In genomic region chr4:83083925-83084475, GRCh38 we compare ENCODE assay signal across 9 cellular contexts. TPM values are rescaled to one million over a fixed set of nuclear protein-coding genes. Genes with fewer than 3 reads are reported as not detected.
A peak's percentile ranks its signal among the peaks of the same experiment; 100 is the strongest.
DNase-seq lines count a peak whose midpoint lies in the region; ATAC-seq and TF ChIP-seq lines count a peak whose summit lies in the region.
"Had no signal": no experiment of that assay in that cellular context is flagged by ENCODE, and none has a peak within 500 bp of the region (broad histone marks: within the 10 kb centered on the region; RNA-seq: fewer than 3 reads in every experiment).

No MANE protein-coding gene starts in this region.

- H3K4me1 ChIP-seq in vagina, result no peaks in the 10 kb centered on the region

- DNase-seq in CD1c-positive myeloid dendritic cell (ENCODE audit: extremely low spot score) (peak; percentile 68), immature natural killer cell (peak; percentile 71 to 79 (median 72)), HCEC 1CT (no peak), NCI-H128 (lab: John Stamatoyannopoulos, UW; ENCODE audit: unreplicated experiment) (no peak), vagina (ENCODE audit: extremely low spot score in 2 of 2) (no peak)
- DNase-seq in activated CD4-positive, alpha-beta T cell treated with anti-CD3 and anti-CD28 coated beads, Interleukin-2, amount 50 U/mL, for 48 hours, result peak; percentile 27 to 38

- no peak for TF ChIP-seq POLR2A in vagina (IDR thresholded peaks at IDR 0.05)

- no peaks in the 10 kb centered on the region for H3K9me3 Mint-ChIP-seq in immature natural killer cell

- H3K27me3 Mint-ChIP-seq in immature natural killer cell (ENCODE audit: low read depth in 3 of 3), result peaks cover 1 to 14% (median 4%) of the 10 kb centered on the region in 3 donors

- no peaks in the 10 kb centered on the region for H3K9me3 ChIP-seq in vagina

- H3K27ac ChIP-seq in vagina, result no peak overlapping the region
- H3K27ac ChIP-seq: VCaP had no signal

- peaks cover 13 to 33% (median 16%) of the 10 kb centered on the region in 3 donors for H3K36me3 Mint-ChIP-seq in immature natural killer cell

- H3K27ac Mint-ChIP-seq in immature natural killer cell, result peak overlapping the region; percentile 91 to 97 (median 96)

- no peaks in the 10 kb centered on the region for H3K36me3 ChIP-seq in vagina

- intact Hi-C loops in vagina (cut with DNase I), result no loop called here

- ATAC-seq in HG03108 (IDR thresholded peaks at IDR 0.05; ENCODE audit: unreplicated experiment) (peak; percentile 49), HG03565 (IDR thresholded peaks at IDR 0.05; ENCODE audit: unreplicated experiment) (no peak)

- H3K27me3 ChIP-seq in vagina, result no peaks in the 10 kb centered on the region

- H3K4me1 Mint-ChIP-seq in immature natural killer cell, result peaks cover 75 to 94% of the 10 kb centered on the region in 2 donors

- H3K4me3 Mint-ChIP-seq in immature natural killer cell, result peak overlapping the region; percentile 62 to 81 (median 72)

- TF ChIP-seq CTCF in vagina (IDR thresholded peaks at IDR 0.05), result no peak

- no peak overlapping the region for H3K4me3 ChIP-seq in vagina

RNA-seq across cellular contexts. Expression of gene PLAC8, which starts 30.5 kb away (rescaled TPM):
- 1,000 to 10,000 TPM; 1,450 to 1,724 (median 1,466) TPM for polyA plus RNA-seq in immature natural killer cell
- total RNA-seq in vagina, result not detected

RNA-seq across cellular contexts. Expression of gene COPS4, which starts 49.0 kb away (rescaled TPM):
- polyA plus RNA-seq in immature natural killer cell, result 10 to 100 TPM; 61.0 to 90.6 (median 71.1) TPM
- total RNA-seq in vagina, result 18.7 TPM

Comparison
In these comparisons a context has a peak if more than half of its experiments do, and no peak if none do; other contexts are left out.
1. DNase-seq: peak in CD1c-positive myeloid dendritic cell (single experiment), activated CD4-positive, alpha-beta T cell treated with anti-CD3 and anti-CD28 coated beads, Interleukin-2, amount 50 U/mL, for 48 hours (2 of 2) and immature natural killer cell (3 of 3); none in HCEC 1CT (single experiment), NCI-H128 (single experiment) and vagina (0 of 2).